ENCODE assay signal across 24 cellular contexts in the genomic region with DNA sequence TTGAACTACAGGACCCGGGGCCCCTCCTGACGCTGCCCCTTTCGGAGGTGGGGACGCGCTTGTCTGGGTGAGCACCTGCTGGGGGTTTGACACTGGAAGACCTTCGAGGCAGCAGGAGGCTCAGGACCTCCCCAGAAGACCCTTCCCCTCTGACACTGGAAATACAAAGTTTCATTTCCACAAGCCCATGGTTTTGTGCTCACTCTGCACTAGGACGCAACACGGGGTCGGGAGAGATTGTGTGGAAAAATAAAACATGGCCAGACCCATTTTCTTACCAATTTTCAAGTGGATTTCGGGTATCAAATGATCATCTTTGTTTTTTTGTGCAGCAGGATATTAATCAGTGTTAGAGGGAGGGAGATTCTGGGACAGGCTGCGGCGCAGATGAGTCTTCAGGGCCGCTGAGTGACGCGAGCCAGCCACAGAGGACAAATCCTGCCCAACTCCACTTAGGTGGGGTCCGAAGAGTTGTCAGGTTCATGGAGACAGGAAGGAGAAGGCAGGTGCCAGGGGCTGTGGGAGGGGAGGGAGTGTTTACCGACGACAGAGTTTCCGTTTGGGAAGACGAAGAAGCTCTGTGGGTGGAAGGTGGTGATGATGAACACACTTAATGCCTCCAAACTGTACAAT.
DNase-seq lines count a peak whose midpoint lies in the region; ATAC-seq, FAIRE-seq and TF ChIP-seq lines count a peak whose summit lies in the region.
"Had no signal": no experiment of that assay in that cellular context is flagged by ENCODE, and none has a peak within 500 bp of the region (broad histone marks: within the 10 kb centered on the region; RNA-seq: fewer than 3 reads in every experiment).

No MANE protein-coding gene starts in this region.

- H3K4me2 ChIP-seq in HepG2 (ENCODE audit: low read depth, low read length) = no peak overlapping the region
- no peak overlapping the region for H3K4me2 ChIP-seq in neural progenitor cell

- intact Hi-C loops in natural killer cell (cut with micrococcal nuclease) = no loop called here
- intact Hi-C loops in HepG2 (cut with micrococcal nuclease; ENCODE audit: unreplicated experiment) = no loop called here
- intact Hi-C loops in sigmoid colon (cut with DNase I) = no loop called here

- H3K27me3 ChIP-seq in HepG2 (ENCODE audit: control insufficient read depth in 1 of 2, insufficient read depth in 2 of 2, low read length in 2 of 2) (no peaks in the 10 kb centered on the region), neural progenitor cell (no peaks in the 10 kb centered on the region), sigmoid colon (no peaks in the 10 kb centered on the region)
- H3K27me3 ChIP-seq: MG63 had no signal

- H2AFZ ChIP-seq in HepG2 (ENCODE audit: low read length) (no peak overlapping the region), neural progenitor cell (replicated peaks) (no peak overlapping the region)

- peaks cover 0 to 4% of the 10 kb centered on the region in 2 donors for H3K27me3 Mint-ChIP-seq in natural killer cell treated with Interleukin-12 subunit alpha and Interleukin-12 subunit beta and Interleukin-15 and Interleukin-18, amount 100 ng/mL, for 72 hours
- H3K27me3 Mint-ChIP-seq in natural killer cell (ENCODE audit: low read depth in 2 of 2) (peaks cover 0 to 2% of the 10 kb centered on the region in 2 donors), neural progenitor cell (ENCODE audit: insufficient read depth, low read depth) (peaks cover 30% of the 10 kb centered on the region)
- H3K27me3 Mint-ChIP-seq: CD8-positive, alpha-beta memory T cell had no signal

- in situ Hi-C loops in HepG2 (cut with HindIII; ENCODE audit: extremely low pct_ligation_motif_present, low pct_unique_long_range_greater_than_20kb) = loop anchor here (5.0 kb wide), 1 partner anchor 99 kb away; no protein-coding TSS in a partner anchor

- no peaks in the 10 kb centered on the region for H4K20me1 ChIP-seq in HepG2 (ENCODE audit: insufficient read depth, low read length)
- no peaks in the 10 kb centered on the region for H4K20me1 ChIP-seq in neural progenitor cell (ENCODE audit: low read depth)

- TF ChIP-seq POLR2A in HepG2 (IDR thresholded peaks at IDR 0.05; ENCODE audit: insufficient read depth in 1 of 2, low read depth in 2 of 2, low read length in 2 of 2) (no peak), sigmoid colon (IDR thresholded peaks at IDR 0.05) (no peak)

- peaks cover 100% of the 10 kb centered on the region for H3K4me1 ChIP-seq in HepG2 (ENCODE audit: insufficient read depth, low read length)
- peaks cover 19% of the 10 kb centered on the region for H3K4me1 ChIP-seq in neural progenitor cell
- no peaks in the 10 kb centered on the region for H3K4me1 ChIP-seq in sigmoid colon

- DNase-seq in natural killer cell treated with Interleukin-12 subunit alpha and Interleukin-12 subunit beta and Interleukin-15 and Interleukin-18, amount 100 ng/mL, for 72 hours (ENCODE audit: low spot score) = peak; percentile 12
- no peak for DNase-seq in natural killer cell
- DNase-seq in HepG2 (ENCODE audit: low spot score) = no peak
- no peak for DNase-seq in neural progenitor cell (ENCODE audit: low spot score)
- DNase-seq in sigmoid colon = no peak
- no peak for DNase-seq in NCI-H1694 (lab: John Stamatoyannopoulos, UW)
- no peak for DNase-seq in HT-29 (ENCODE audit: low spot score)
- DNase-seq: CD8-positive, alpha-beta memory T cell; DMS53; GDM1; MG63; NCI-H1417; NCI-H187 treated with DMSO at 0.1 percent for 48 hours; NCI-H2227 treated with DMSO at 0.1 percent for 48 hours; NCI-H510A; NCI-H774; NK-92 treated with Interleukin-12 subunit alpha and Interleukin-12 subunit beta, amount 100 ng/mL, for 24 hours had no signal

- H3K27ac ChIP-seq in HepG2 (ENCODE audit: extremely low read length, insufficient read depth, low read length) = peak overlapping the region; percentile 85
- no peak overlapping the region for H3K27ac ChIP-seq in neural progenitor cell
- no peak overlapping the region for H3K27ac ChIP-seq in sigmoid colon
- H3K27ac ChIP-seq: C4-2B, RWPE1 had no signal

- TF ChIP-seq RAD21 in HepG2 (CRISPR knock-in tag; IDR thresholded peaks at IDR 0.05) = no peak

- no peak for ATAC-seq in natural killer cell treated with Interleukin-12 subunit alpha and Interleukin-12 subunit beta and Interleukin-15 and Interleukin-18, amount 100 ng/mL, for 72 hours
- ATAC-seq in natural killer cell = no peak
- ATAC-seq in HepG2 = no peak
- ATAC-seq in GM21447 (IDR thresholded peaks at IDR 0.05; ENCODE audit: unreplicated experiment) = no peak

- TF ChIP-seq EP300 in HepG2 (IDR thresholded peaks at IDR 0.05; ENCODE audit: low read depth in 2 of 2, low read length in 2 of 2) = no peak
- no peak for TF ChIP-seq EP300 in HepG2 (CRISPR knock-in tag; IDR thresholded peaks at IDR 0.05; ENCODE audit: borderline replicate concordance)
- TF ChIP-seq EP300 in sigmoid colon (IDR thresholded peaks at IDR 0.05) = no peak

- BruUV-seq in HepG2 (replicated peaks; lab: Mats Ljungman, UMichigan) = no TSS peak

- H3K9me3 ChIP-seq in HepG2 (ENCODE audit: low read length) (no peaks in the 10 kb centered on the region), neural progenitor cell (ENCODE audit: low read depth) (no peaks in the 10 kb centered on the region), sigmoid colon (no peaks in the 10 kb centered on the region)
- H3K9me3 ChIP-seq: MG63 had no signal

- no peak for FAIRE-seq in HepG2 (lab: Jason Lieb, UNC)
- FAIRE-seq: A204.1, D721Med, GM18507, K562 had no signal

- no peaks in the 10 kb centered on the region for H3K36me3 ChIP-seq in HepG2 (replicated peaks in 1 of 2; ENCODE audit: control insufficient read depth in 1 of 2, insufficient read depth in 2 of 2, low read length in 2 of 2)
- H3K36me3 ChIP-seq in neural progenitor cell = no peaks in the 10 kb centered on the region
- no peaks in the 10 kb centered on the region for H3K36me3 ChIP-seq in sigmoid colon
- H3K36me3 ChIP-seq: MG63 had no signal

- H3K4me1 Mint-ChIP-seq in natural killer cell treated with Interleukin-12 subunit alpha and Interleukin-12 subunit beta and Interleukin-15 and Interleukin-18, amount 100 ng/mL, for 72 hours (ENCODE audit: low read depth in 2 of 2) = peaks cover 0 to under 1% of the 10 kb centered on the region in 2 donors
- H3K4me1 Mint-ChIP-seq in natural killer cell = no peaks in the 10 kb centered on the region
- H3K4me1 Mint-ChIP-seq in neural progenitor cell = peaks cover 76% of the 10 kb centered on the region
- H3K4me1 Mint-ChIP-seq: CD8-positive, alpha-beta memory T cell had no signal

- 90% methylated on average over 20 of the region's 20 CpGs for WGBS in HepG2 (ENCODE audit: low lambda C conversion rate)
- 85 to 87% methylated on average over 20 of the region's 20 CpGs for WGBS in sigmoid colon, 2 donors

- H3K4me3 ChIP-seq in HepG2 (replicated peaks in 1 of 3; ENCODE audit: insufficient read depth in 1 of 3, low read depth in 2 of 3, low read length in 3 of 3) (no peak overlapping the region), neural progenitor cell (no peak overlapping the region), sigmoid colon (no peak overlapping the region)
- H3K4me3 ChIP-seq: K562, MG63 had no signal

- no peak overlapping the region for H3K4me3 Mint-ChIP-seq in natural killer cell treated with Interleukin-12 subunit alpha and Interleukin-12 subunit beta and Interleukin-15 and Interleukin-18, amount 100 ng/mL, for 72 hours
- no peak overlapping the region for H3K4me3 Mint-ChIP-seq in natural killer cell
- peak overlapping the region; percentile 48 for H3K4me3 Mint-ChIP-seq in neural progenitor cell
- H3K4me3 Mint-ChIP-seq: CD8-positive, alpha-beta memory T cell had no signal

- peak overlapping the region; percentile 59; the same call in 1 of the 2 replicates for H3K9ac ChIP-seq in HepG2 (ENCODE audit: insufficient read depth, low read depth, low read length)
- no peak overlapping the region for H3K9ac ChIP-seq in neural progenitor cell

- H3K36me3 Mint-ChIP-seq in natural killer cell treated with Interleukin-12 subunit alpha and Interleukin-12 subunit beta and Interleukin-15 and Interleukin-18, amount 100 ng/mL, for 72 hours = peaks cover 5% of the 10 kb centered on the region
- no peaks in the 10 kb centered on the region for H3K36me3 Mint-ChIP-seq in natural killer cell
- H3K36me3 Mint-ChIP-seq in neural progenitor cell = no peaks in the 10 kb centered on the region
- H3K36me3 Mint-ChIP-seq: CD8-positive, alpha-beta memory T cell had no signal

- H3K79me2 ChIP-seq in HepG2 (ENCODE audit: insufficient read depth, low read length) = no peaks in the 10 kb centered on the region
- no peaks in the 10 kb centered on the region for H3K79me2 ChIP-seq in neural progenitor cell (ENCODE audit: low read depth)

- POLR2A ChIA-PET in HepG2 (lab: Yijun Ruan, JAX) = interaction anchor here (1.5 to 2.0 kb wide), 2 partner anchors 45 to 95 kb away, joined by 3 to 8 read pairs; no protein-coding TSS in a partner anchor

- CTCF ChIA-PET in HepG2 (lab: Yijun Ruan, JAX; ENCODE audit: low intra/inter-chr PET ratio, low total read pairs) = no interaction called here

- no peaks in the 10 kb centered on the region for H3F3A ChIP-seq in neural progenitor cell (ENCODE audit: low read depth)

- H3K9me3 Mint-ChIP-seq in natural killer cell treated with Interleukin-12 subunit alpha and Interleukin-12 subunit beta and Interleukin-15 and Interleukin-18, amount 100 ng/mL, for 72 hours = peaks cover 6% of the 10 kb centered on the region
- peaks cover 0 to 5% of the 10 kb centered on the region in 2 donors for H3K9me3 Mint-ChIP-seq in natural killer cell
- peaks cover 5% of the 10 kb centered on the region for H3K9me3 Mint-ChIP-seq in neural progenitor cell

- TF ChIP-seq CTCF in natural killer cell (IDR thresholded peaks at IDR 0.05) (no peak), HepG2 (CRISPR knock-in tag; IDR thresholded peaks at IDR 0.05) (no peak), neural progenitor cell (IDR thresholded peaks at IDR 0.05) (no peak), sigmoid colon (IDR thresholded peaks at IDR 0.05) (no peak)

- no peak overlapping the region for H3K27ac Mint-ChIP-seq in natural killer cell treated with Interleukin-12 subunit alpha and Interleukin-12 subunit beta and Interleukin-15 and Interleukin-18, amount 100 ng/mL, for 72 hours
- no peak overlapping the region for H3K27ac Mint-ChIP-seq in natural killer cell
- H3K27ac Mint-ChIP-seq in neural progenitor cell = peak overlapping the region; percentile 83
- H3K27ac Mint-ChIP-seq: CD8-positive, alpha-beta memory T cell had no signal

TF ChIP-seq in HepG2, 621 proteins besides CTCF, POLR2A, EP300 and RAD21 (continues in another document):
- no peak for TF ChIP-seq BORCS8-MEF2B (CRISPR knock-in tag; IDR thresholded peaks at IDR 0.05)
- no peak for TF ChIP-seq SUZ12 (IDR thresholded peaks at IDR 0.05; ENCODE audit: low read depth, low read length)
- no peak for TF ChIP-seq ARNT (IDR thresholded peaks at IDR 0.05)
